Comparison of ENCODE assay signal across 8 cellular contexts in the genomic region with DNA sequence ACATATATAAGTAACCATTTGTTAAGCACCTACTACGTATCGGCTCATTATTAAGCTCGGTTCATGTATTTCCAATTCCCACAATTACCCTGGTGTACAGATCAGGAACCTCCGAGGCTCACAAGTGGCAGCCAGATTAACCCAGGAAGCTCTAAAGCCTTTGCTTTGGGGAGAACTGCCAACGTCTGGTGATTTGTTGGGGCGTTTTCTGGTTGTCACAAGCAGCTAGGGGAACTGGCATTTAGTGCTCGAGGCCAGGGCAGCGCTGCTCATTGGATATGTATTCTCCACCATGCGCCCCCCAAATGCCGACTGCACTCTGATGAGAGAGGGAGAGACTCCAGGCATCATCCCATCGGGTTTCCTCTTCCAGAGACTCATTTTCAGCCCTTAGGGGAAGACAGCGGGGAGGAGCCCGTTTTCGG. TPM values are rescaled to one million over a fixed set of nuclear protein-coding genes. Genes with fewer than 3 reads are reported as not detected.
A peak's percentile ranks its signal among the peaks of the same experiment; 100 is the strongest.
DNase-seq lines count a peak whose midpoint lies in the region; ATAC-seq and TF ChIP-seq lines count a peak whose summit lies in the region.

No MANE protein-coding gene starts in this region.

- POLR2A ChIA-PET in AG04450 (lab: Yijun Ruan, JAX) = interaction anchor here (0.6 to 2.0 kb wide), 11 partner anchors 10 to 1266 kb away, joined by 3 to 48 read pairs (median 4); partner anchors contain the start of genes ELAC2 and MAP2K4

- H3K27me3 ChIP-seq in AG04450 (ENCODE audit: control insufficient read depth, insufficient read depth, low read length) (no peaks in the 10 kb centered on the region), foreskin keratinocyte (no peaks in the 10 kb centered on the region), neural progenitor cell (no peaks in the 10 kb centered on the region)

- H3K4me3 ChIP-seq in AG04450 (ENCODE audit: low read depth, low read length) (peak overlapping the region; percentile 89), neural progenitor cell (peak overlapping the region; percentile 86)

- no peak for DNase-seq in AG04450 (ENCODE audit: low read depth, low spot score)
- DNase-seq in NCI-H1694 treated with DMSO at 0.1 percent for 48 hours (lab: John Stamatoyannopoulos, UW) = peak; percentile 19
- no peak for DNase-seq in activated T-helper 1 cell treated with anti-CD3 and anti-CD28 coated beads, Interleukin-12 subunit alpha, Interleukin-12 subunit beta, Interleukin-2, Interleukin-4 antibody, amounts not matched to agents 30 ng/mL and 10 ng/mL and 1 ng/mL, durations not matched to agents 14 hours and 24 hours and 36 hours (ENCODE audit: low spot score)
- DNase-seq in foreskin keratinocyte = peak; percentile 23 to 51
- DNase-seq in neural progenitor cell (ENCODE audit: low spot score) = no peak
- DNase-seq in mesenteric fat pad (ENCODE audit: low spot score) = no peak

- peak overlapping the region; percentile 91 for H2AFZ ChIP-seq in neural progenitor cell (replicated peaks)

- H3F3A ChIP-seq in neural progenitor cell (ENCODE audit: low read depth) = peaks cover 16% of the 10 kb centered on the region

- H3K4me3 Mint-ChIP-seq in activated T-helper 1 cell treated with anti-CD3 and anti-CD28 coated beads, Interleukin-12 subunit alpha, Interleukin-12 subunit beta, Interleukin-2, Interleukin-4 antibody, amounts not matched to agents 30 ng/mL and 10 ng/mL and 1 ng/mL, durations not matched to agents 14 hours and 24 hours and 36 hours = peak overlapping the region; percentile 94
- H3K4me3 Mint-ChIP-seq in neural progenitor cell = peak overlapping the region; percentile 93

- no peaks in the 10 kb centered on the region for H4K20me1 ChIP-seq in neural progenitor cell (ENCODE audit: low read depth)

- H3K4me1 Mint-ChIP-seq in activated T-helper 1 cell treated with anti-CD3 and anti-CD28 coated beads, Interleukin-12 subunit alpha, Interleukin-12 subunit beta, Interleukin-2, Interleukin-4 antibody, amounts not matched to agents 30 ng/mL and 10 ng/mL and 1 ng/mL, durations not matched to agents 14 hours and 24 hours and 36 hours (ENCODE audit: low read depth) = peaks cover 14% of the 10 kb centered on the region
- no peaks in the 10 kb centered on the region for H3K4me1 Mint-ChIP-seq in neural progenitor cell

- peak overlapping the region; percentile 87 for H3K4me2 ChIP-seq in neural progenitor cell

- CTCF ChIA-PET in AG04450 (lab: Charles Lee) = interaction anchor here (0.6 to 2.0 kb wide), 4 partner anchors 10 to 1121 kb away, joined by 3 to 6 read pairs (median 4); no protein-coding TSS in a partner anchor

- H3K36me3 ChIP-seq in neural progenitor cell = no peaks in the 10 kb centered on the region

- peaks cover 5% of the 10 kb centered on the region for H3K9me3 Mint-ChIP-seq in activated T-helper 1 cell treated with anti-CD3 and anti-CD28 coated beads, Interleukin-12 subunit alpha, Interleukin-12 subunit beta, Interleukin-2, Interleukin-4 antibody, amounts not matched to agents 30 ng/mL and 10 ng/mL and 1 ng/mL, durations not matched to agents 14 hours and 24 hours and 36 hours
- H3K9me3 Mint-ChIP-seq in neural progenitor cell = no peaks in the 10 kb centered on the region

- H3K9ac ChIP-seq in neural progenitor cell = peak overlapping the region; percentile 53

- H3K36me3 Mint-ChIP-seq in activated T-helper 1 cell treated with anti-CD3 and anti-CD28 coated beads, Interleukin-12 subunit alpha, Interleukin-12 subunit beta, Interleukin-2, Interleukin-4 antibody, amounts not matched to agents 30 ng/mL and 10 ng/mL and 1 ng/mL, durations not matched to agents 14 hours and 24 hours and 36 hours (ENCODE audit: low read depth) = peaks cover 4% of the 10 kb centered on the region
- no peaks in the 10 kb centered on the region for H3K36me3 Mint-ChIP-seq in neural progenitor cell

- H3K9me3 ChIP-seq in AG04450 (ENCODE audit: control insufficient read depth, insufficient read depth, low read length) = no peaks in the 10 kb centered on the region; the same call in 1 of the 2 replicates
- H3K9me3 ChIP-seq in neural progenitor cell (ENCODE audit: low read depth) = no peaks in the 10 kb centered on the region

- TF ChIP-seq CTCF in AG04450 (IDR thresholded peaks at IDR 0.05; ENCODE audit: low read depth, low read length) = no peak
- TF ChIP-seq CTCF in foreskin keratinocyte (conservative IDR thresholded peaks at IDR 0.05) = peak; percentile 6
- no peak for TF ChIP-seq CTCF in neural progenitor cell (IDR thresholded peaks at IDR 0.05)

- H3K27me3 Mint-ChIP-seq in activated T-helper 1 cell treated with anti-CD3 and anti-CD28 coated beads, Interleukin-12 subunit alpha, Interleukin-12 subunit beta, Interleukin-2, Interleukin-4 antibody, amounts not matched to agents 30 ng/mL and 10 ng/mL and 1 ng/mL, durations not matched to agents 14 hours and 24 hours and 36 hours (ENCODE audit: insufficient read depth) = no peaks in the 10 kb centered on the region
- H3K27me3 Mint-ChIP-seq in neural progenitor cell (ENCODE audit: insufficient read depth, low read depth) = peaks cover 6% of the 10 kb centered on the region

- H3K27ac ChIP-seq in AG04450 (ENCODE audit: low read depth, low read length) (peak overlapping the region; percentile 86), foreskin keratinocyte (peak overlapping the region; percentile 79), neural progenitor cell (peak overlapping the region; percentile 66)

- H3K4me1 ChIP-seq in foreskin keratinocyte (peaks cover 9% of the 10 kb centered on the region), neural progenitor cell (no peaks in the 10 kb centered on the region)

- peaks cover 9% of the 10 kb centered on the region for H3K79me2 ChIP-seq in neural progenitor cell (ENCODE audit: low read depth)

- ATAC-seq in GM18511 (IDR thresholded peaks at IDR 0.05; ENCODE audit: unreplicated experiment) = peak; percentile 54
- ATAC-seq in HG02885 (IDR thresholded peaks at IDR 0.05; ENCODE audit: poor library complexity, unreplicated experiment) = peak; percentile 35
- peak; percentile 34 for ATAC-seq in foreskin keratinocyte

- H3K27ac Mint-ChIP-seq in activated T-helper 1 cell treated with anti-CD3 and anti-CD28 coated beads, Interleukin-12 subunit alpha, Interleukin-12 subunit beta, Interleukin-2, Interleukin-4 antibody, amounts not matched to agents 30 ng/mL and 10 ng/mL and 1 ng/mL, durations not matched to agents 14 hours and 24 hours and 36 hours = peak overlapping the region; percentile 92
- H3K27ac Mint-ChIP-seq in neural progenitor cell = no peak overlapping the region

- intact Hi-C loops in activated T-helper 1 cell treated with anti-CD3 and anti-CD28 coated beads, Interleukin-12 subunit alpha, Interleukin-12 subunit beta, Interleukin-2, Interleukin-4 antibody, amounts not matched to agents 30 ng/mL and 10 ng/mL and 1 ng/mL, durations not matched to agents 14 hours and 24 hours and 36 hours (cut with micrococcal nuclease) = loop anchor here (1.0 to 10.0 kb wide), 4 partner anchors 24 to 1299 kb away; partner anchors contain the start of genes ADPRM, ELAC2, MAP2K4 and SCO1

RNA-seq across cellular contexts. Expression of gene ZNF18, which starts 0.5 kb away (rescaled TPM):
- polyA plus RNA-seq in AG04450 (2011; rRNA removed) = 7.6 and 8.2 TPM in 2 replicates
- polyA minus RNA-seq in AG04450 (2011; rRNA and poly(A)+ RNA removed) = 6.5 and 6.8 TPM in 2 replicates
- total RNA-seq in activated T-helper 1 cell treated with anti-CD3 and anti-CD28 coated beads, Interleukin-12 subunit alpha, Interleukin-12 subunit beta, Interleukin-2, Interleukin-4 antibody, amounts not matched to agents 30 ng/mL and 10 ng/mL and 1 ng/mL, durations not matched to agents 14 hours and 24 hours and 36 hours = 7.7 and 11.0 TPM in 2 replicates
- total RNA-seq in foreskin keratinocyte = 6.8 and 8.0 TPM in 2 replicates
- polyA plus RNA-seq in foreskin keratinocyte = 4.6 and 4.8 TPM in 2 replicates
- total RNA-seq in neural progenitor cell (ENCODE audit: low replicate concordance) = 10.8 and 15.9 TPM in 2 replicates
- 5.0 TPM for total RNA-seq in mesenteric fat pad

RNA-seq across cellular contexts. Expression of gene MAP2K4, which starts 23.9 kb away (rescaled TPM):
- polyA plus RNA-seq in AG04450 (2011; rRNA removed) (25.6 and 32.9 TPM in 2 replicates), foreskin keratinocyte (10.6 and 14.1 TPM in 2 replicates)
- 22.5 and 29.9 TPM in 2 replicates for polyA minus RNA-seq in AG04450 (2011; rRNA and poly(A)+ RNA removed)
- 33.3 and 34.7 TPM in 2 replicates for total RNA-seq in activated T-helper 1 cell treated with anti-CD3 and anti-CD28 coated beads, Interleukin-12 subunit alpha, Interleukin-12 subunit beta, Interleukin-2, Interleukin-4 antibody, amounts not matched to agents 30 ng/mL and 10 ng/mL and 1 ng/mL, durations not matched to agents 14 hours and 24 hours and 36 hours
- total RNA-seq in foreskin keratinocyte (28.5 and 30.1 TPM in 2 replicates), neural progenitor cell (ENCODE audit: low replicate concordance) (57.0 and 61.9 TPM in 2 replicates), mesenteric fat pad (31.1 TPM)

Comparison
In these comparisons a context has a peak if more than half of its experiments do, and no peak if none do; other contexts are left out.
1. DNase-seq: peak in NCI-H1694 treated with DMSO at 0.1 percent for 48 hours (single experiment) and foreskin keratinocyte (2 of 2); none in AG04450 (single experiment), activated T-helper 1 cell treated with anti-CD3 and anti-CD28 coated beads, Interleukin-12 subunit alpha, Interleukin-12 subunit beta, Interleukin-2, Interleukin-4 antibody, amounts not matched to agents 30 ng/mL and 10 ng/mL and 1 ng/mL, durations not matched to agents 14 hours and 24 hours and 36 hours (single experiment), neural progenitor cell (single experiment) and mesenteric fat pad (single experiment).
2. Peak in every context shown above with its lines, with median percentiles within 50 percentile points of each other: H3K27ac ChIP-seq and ATAC-seq.